In the genomic region with DNA sequence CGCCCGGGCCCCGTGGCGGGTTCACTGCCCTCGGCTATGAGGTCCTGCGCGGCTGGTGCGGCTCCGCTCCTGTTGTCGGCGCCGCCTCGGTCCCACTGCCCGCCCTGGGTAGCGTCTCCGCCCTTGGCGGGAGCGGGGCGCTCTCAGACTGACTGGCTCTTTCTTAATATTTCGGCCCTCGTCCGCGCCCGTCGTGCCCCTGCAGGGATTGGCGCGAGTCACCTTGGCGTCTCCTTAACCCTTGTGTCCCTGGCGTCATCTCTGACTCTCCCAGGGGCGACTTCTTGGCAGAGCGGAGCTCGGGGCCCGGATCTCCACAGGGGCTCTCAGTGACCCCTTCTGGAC, we compare ENCODE assay signal across 8 cellular contexts. TPM values are rescaled to one million over a fixed set of nuclear protein-coding genes. Genes with fewer than 3 reads are reported as not detected.
DNase-seq lines count a peak whose midpoint lies in the region; ATAC-seq and TF ChIP-seq lines count a peak whose summit lies in the region.

No MANE protein-coding gene starts in this region.

- H4K8ac ChIP-seq in neuronal stem cell (ENCODE audit: low read depth, low read length) = no peak overlapping the region

- peak overlapping the region; percentile 83 for H3K23ac ChIP-seq in neuronal stem cell (ENCODE audit: low read depth, low read length, poor library complexity)

- H3K27me3 ChIP-seq in esophagus squamous epithelium (no peaks in the 10 kb centered on the region), neuronal stem cell (ENCODE audit: control insufficient read depth in 3 of 3, insufficient read depth in 3 of 3, low read depth in 1 of 3, low read length in 3 of 3) (no peaks in the 10 kb centered on the region)

- intact Hi-C loops in Right ventricle myocardium inferior (cut with DNase I) = loop anchor here (10.0 kb wide), 1 partner anchor 245 kb away; a partner anchor contains a TSS
- intact Hi-C loops in cardiac septum (cut with DNase I) = loop anchor here (5.0 kb wide), 1 partner anchor 73 kb away; a partner anchor contains a TSS
- intact Hi-C loops in activated CD8-positive, alpha-beta T cell treated with anti-CD3 and anti-CD28 coated beads for 36 hours (cut with micrococcal nuclease) = loop anchor here (5.0 kb wide), 1 partner anchor 247 kb away; a partner anchor contains a TSS
- intact Hi-C loops in esophagus squamous epithelium (cut with DNase I) = no loop called here

- TF ChIP-seq CTCF in activated CD8-positive, alpha-beta T cell treated with anti-CD3 and anti-CD28 coated beads for 36 hours (IDR thresholded peaks at IDR 0.05) = no peak
- TF ChIP-seq CTCF in esophagus squamous epithelium (IDR thresholded peaks at IDR 0.05) = no peak

- H3K4me3 ChIP-seq in esophagus squamous epithelium (peak overlapping the region; percentile 59 to 95 (median 92)), neuronal stem cell (ENCODE audit: low read length in 2 of 2) (peak overlapping the region; percentile 82 to 96)

- ATAC-seq in Right ventricle myocardium inferior (no peak), HG02678 (IDR thresholded peaks at IDR 0.05; ENCODE audit: unreplicated experiment) (no peak)
- no peak for ATAC-seq in activated CD8-positive, alpha-beta T cell treated with anti-CD3 and anti-CD28 coated beads for 36 hours

- H3K27ac Mint-ChIP-seq in activated CD8-positive, alpha-beta T cell treated with anti-CD3 and anti-CD28 coated beads for 36 hours = peak overlapping the region; percentile 96

- peaks cover 6 to 32% (median 7%) of the 10 kb centered on the region in 3 donors for H3K36me3 ChIP-seq in esophagus squamous epithelium
- peaks cover 22 to 42% of the 10 kb centered on the region in 2 donors for H3K36me3 ChIP-seq in neuronal stem cell (replicated peaks in 1 of 2; ENCODE audit: control insufficient read depth in 2 of 2, insufficient read depth in 2 of 2, low read length in 2 of 2)

- peak overlapping the region; percentile 99 for H3K9ac ChIP-seq in neuronal stem cell (ENCODE audit: low read depth, low read length, poor library complexity)

- H2AFZ ChIP-seq in neuronal stem cell (ENCODE audit: low read length) = no peak overlapping the region

- TF ChIP-seq POLR2A in esophagus squamous epithelium (IDR thresholded peaks at IDR 0.05) = no peak

- peak overlapping the region; percentile 87 for H3K14ac ChIP-seq in neuronal stem cell (ENCODE audit: low read length)

- H3K27me3 Mint-ChIP-seq in activated CD8-positive, alpha-beta T cell treated with anti-CD3 and anti-CD28 coated beads for 36 hours = peaks cover 2% of the 10 kb centered on the region

- H3K36me3 Mint-ChIP-seq in activated CD8-positive, alpha-beta T cell treated with anti-CD3 and anti-CD28 coated beads for 36 hours (ENCODE audit: low read depth) = peaks cover 49% of the 10 kb centered on the region

- no peak overlapping the region for H3K4ac ChIP-seq in neuronal stem cell (ENCODE audit: low read length)

- no peak overlapping the region for H2BK12ac ChIP-seq in neuronal stem cell (ENCODE audit: low read length)

- H3K4me1 ChIP-seq in esophagus squamous epithelium (peaks cover 38 to 70% (median 38%) of the 10 kb centered on the region in 3 donors), neuronal stem cell (ENCODE audit: control insufficient read depth in 2 of 2, insufficient read depth in 1 of 2, low read depth in 1 of 2, low read length in 2 of 2) (peaks cover 24% of the 10 kb centered on the region in 2 donors)

- no peak overlapping the region for H2BK120ac ChIP-seq in neuronal stem cell (ENCODE audit: low read depth, low read length)

- CTCF ChIA-PET in activated CD8-positive, alpha-beta T cell treated with anti-CD3 and anti-CD28 coated beads for 36 hours (lab: Charles Lee) = interaction anchor here (0.7 to 8.6 kb wide), 4 partner anchors 34 to 241 kb away, joined by 3 to 85 read pairs (median 29); no protein-coding TSS in a partner anchor

- H4K91ac ChIP-seq in neuronal stem cell (ENCODE audit: low read depth, low read length, poor library complexity) = no peak overlapping the region

- H3K4me3 Mint-ChIP-seq in activated CD8-positive, alpha-beta T cell treated with anti-CD3 and anti-CD28 coated beads for 36 hours = peak overlapping the region; percentile 99

- peaks cover 32% of the 10 kb centered on the region for H3K4me1 Mint-ChIP-seq in activated CD8-positive, alpha-beta T cell treated with anti-CD3 and anti-CD28 coated beads for 36 hours (ENCODE audit: low read depth)

- H3K79me1 ChIP-seq in neuronal stem cell (ENCODE audit: low read depth, low read length) = peaks cover 1% of the 10 kb centered on the region

- H3K9me3 ChIP-seq in esophagus squamous epithelium (no peaks in the 10 kb centered on the region), neuronal stem cell (replicated peaks in 1 of 2; ENCODE audit: control insufficient read depth in 2 of 2, insufficient read depth in 1 of 2, low read depth in 1 of 2, low read length in 2 of 2) (peaks cover 0 to 11% of the 10 kb centered on the region in 2 donors)

- DNase-seq in Right ventricle myocardium inferior (ENCODE audit: missing footprints) (peak; percentile 81), cardiac septum (ENCODE audit: low spot score) (no peak), esophagus squamous epithelium (lab: John Stamatoyannopoulos, UW) (peak; percentile 21), neuronal stem cell (ENCODE audit: low spot score) (no peak), COR-L47 (lab: John Stamatoyannopoulos, UW) (no peak), HK-2 (ENCODE audit: unreplicated experiment) (no peak)
- DNase-seq in activated CD8-positive, alpha-beta T cell treated with anti-CD3 and anti-CD28 coated beads for 36 hours = peak; percentile 48

- H3K18ac ChIP-seq in neuronal stem cell (ENCODE audit: low read length) = peak overlapping the region; percentile 100

- peak overlapping the region; percentile 89 for H3K4me2 ChIP-seq in neuronal stem cell (ENCODE audit: insufficient read depth, low read length, poor library complexity, severe bottlenecking)

- peak overlapping the region; percentile 93 for H2BK5ac ChIP-seq in neuronal stem cell (ENCODE audit: low read length)

- H3K27ac ChIP-seq in esophagus squamous epithelium (peak overlapping the region; percentile 94 to 100 (median 99)), neuronal stem cell (replicated peaks; ENCODE audit: low read length) (peak overlapping the region; percentile 71)

- peak overlapping the region; percentile 97 for H2AK5ac ChIP-seq in neuronal stem cell (ENCODE audit: low read depth, low read length)

- H2BK15ac ChIP-seq in neuronal stem cell (ENCODE audit: low read length) = no peak overlapping the region

- no peaks in the 10 kb centered on the region for H3K9me3 Mint-ChIP-seq in activated CD8-positive, alpha-beta T cell treated with anti-CD3 and anti-CD28 coated beads for 36 hours

- POLR2A ChIA-PET in activated CD8-positive, alpha-beta T cell treated with anti-CD3 and anti-CD28 coated beads for 36 hours (lab: Charles Lee) = interaction anchor here (0.9 to 8.1 kb wide), 17 partner anchors 10 to 253 kb away, joined by 3 to 166 read pairs (median 5); a partner anchor contains a TSS

- 0% methylated on average over 12 of the region's 33 CpGs; no CpG with 5 or more reads in 1 of the 2 donors for WGBS in esophagus squamous epithelium, 2 donors
- WGBS in neuronal stem cell (ENCODE audit: extremely low coverage in 2 of 2, insufficient read length in 2 of 2, insufficient replicate concordance in 1 of 2), 2 donors = no CpG with 5 or more reads among the region's 33 CpGs

RNA-seq across cellular contexts. Expression of a gene that starts 1.3 kb away (rescaled TPM):
- total RNA-seq in Right ventricle myocardium inferior (264 TPM), cardiac septum (256 TPM), esophagus squamous epithelium (1,000 to 10,000 TPM in 2 of 4 donors, 100 to 1,000 TPM in 2; 670 to 1,121 (median 903) TPM)
- 1,000 to 10,000 TPM; 2,463 to 2,468 TPM for total RNA-seq in activated CD8-positive, alpha-beta T cell treated with anti-CD3 and anti-CD28 coated beads for 36 hours
- 3,606 TPM for polyA plus RNA-seq in neuronal stem cell (2013, experiment 1 of 2)
- polyA plus RNA-seq in neuronal stem cell (2013, experiment 2 of 2) = 3,678 TPM

Comparison
In these comparisons a context has a peak if more than half of its experiments do, and no peak if none do; other contexts are left out.
1. DNase-seq: peak in Right ventricle myocardium inferior (single experiment), activated CD8-positive, alpha-beta T cell treated with anti-CD3 and anti-CD28 coated beads for 36 hours (single experiment) and esophagus squamous epithelium (single experiment); none in cardiac septum (single experiment), neuronal stem cell (single experiment), COR-L47 (single experiment) and HK-2 (single experiment).